ENCODE assay signal across 26 cellular contexts in the genomic region with DNA sequence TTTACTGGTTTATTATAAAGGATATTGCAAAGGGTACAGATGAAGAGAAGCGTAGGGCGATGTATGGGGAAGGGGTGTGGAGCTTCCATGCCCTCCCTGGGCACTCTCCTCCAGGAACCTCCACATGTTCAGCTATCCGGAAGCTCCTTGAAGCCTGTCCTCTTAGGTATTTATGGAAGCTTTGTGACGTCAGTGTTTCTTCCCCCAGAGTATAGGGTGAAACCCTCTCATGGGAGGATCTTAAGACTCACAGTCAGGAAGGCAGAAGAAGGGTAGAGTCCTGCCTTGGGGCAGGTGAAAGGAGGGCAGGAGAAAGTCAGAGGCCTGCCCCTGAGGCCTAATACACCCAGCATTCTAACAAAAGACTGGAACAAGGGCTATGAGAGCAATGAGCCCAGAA.
A peak's percentile ranks its signal among the peaks of the same experiment; 100 is the strongest.
DNase-seq lines count a peak whose midpoint lies in the region; ATAC-seq, FAIRE-seq and TF ChIP-seq lines count a peak whose summit lies in the region.
"Had no signal": no experiment of that assay in that cellular context is flagged by ENCODE, and none has a peak within 500 bp of the region (broad histone marks: within the 10 kb centered on the region; RNA-seq: fewer than 3 reads in every experiment).

No MANE protein-coding gene starts in this region.

- intact Hi-C loops in HepG2 (cut with micrococcal nuclease; ENCODE audit: unreplicated experiment), result no loop called here
- intact Hi-C loops in right lobe of liver (cut with DNase I), result loop anchor here in 1 of 2 donors (10.0 kb wide), 1 partner anchor 484 kb away; no protein-coding TSS in a partner anchor
- intact Hi-C loops in left ventricle myocardium inferior (cut with micrococcal nuclease), result loop anchor here (10.0 kb wide), 1 partner anchor 294 kb away; no protein-coding TSS in a partner anchor

- no peak for FAIRE-seq in HepG2 (lab: Jason Lieb, UNC)

- H3K27me3 ChIP-seq in HepG2 (ENCODE audit: control insufficient read depth in 1 of 2, insufficient read depth in 2 of 2, low read length in 2 of 2), result no peaks in the 10 kb centered on the region
- no peaks in the 10 kb centered on the region for H3K27me3 ChIP-seq in right lobe of liver
- H3K27me3 ChIP-seq in left ventricle myocardium inferior (ENCODE audit: low read depth), result no peaks in the 10 kb centered on the region
- H3K27me3 ChIP-seq: BLaER1, MG63, Peyer's patch had no signal

- H3K4me3 ChIP-seq in HepG2 (replicated peaks in 1 of 3; ENCODE audit: insufficient read depth in 1 of 3, low read depth in 2 of 3, low read length in 3 of 3), result no peak overlapping the region
- H3K4me3 ChIP-seq in right lobe of liver, result no peak overlapping the region
- no peak overlapping the region for H3K4me3 ChIP-seq in left ventricle myocardium inferior
- H3K4me3 ChIP-seq: BLaER1, GM12878, HAP-1, MG63, Peyer's patch had no signal

- CTCF ChIA-PET in HepG2 (lab: Yijun Ruan, JAX; ENCODE audit: low intra/inter-chr PET ratio, low total read pairs), result no interaction called here

- no peak overlapping the region for H3K9ac ChIP-seq in HepG2 (ENCODE audit: insufficient read depth, low read depth, low read length)
- H3K9ac ChIP-seq: BLaER1 had no signal

- H3K4me1 ChIP-seq in HepG2 (ENCODE audit: insufficient read depth, low read length) (peaks cover 11% of the 10 kb centered on the region), right lobe of liver (peaks cover 0 to 4% (median 0%) of the 10 kb centered on the region in 4 donors), left ventricle myocardium inferior (peaks cover 10% of the 10 kb centered on the region)
- H3K4me1 ChIP-seq: HAP-1, Peyer's patch had no signal

- no peaks in the 10 kb centered on the region for H3K9me3 ChIP-seq in HepG2 (ENCODE audit: low read length)
- H3K9me3 ChIP-seq in right lobe of liver, result no peaks in the 10 kb centered on the region
- H3K9me3 ChIP-seq in left ventricle myocardium inferior (replicated peaks), result no peaks in the 10 kb centered on the region
- H3K9me3 ChIP-seq: BLaER1, HAP-1, MG63, Peyer's patch had no signal

- BruUV-seq in HepG2 (replicated peaks; lab: Mats Ljungman, UMichigan), result no TSS peak

- TF ChIP-seq CTCF in HepG2 (CRISPR knock-in tag; IDR thresholded peaks at IDR 0.05) (no peak), right lobe of liver (IDR thresholded peaks at IDR 0.05) (no peak), brain (conservative IDR thresholded peaks at IDR 0.05) (no peak), left ventricle myocardium inferior (IDR thresholded peaks at IDR 0.05; ENCODE audit: borderline replicate concordance) (no peak)

- H3K27me3 Mint-ChIP-seq in brain, result no peaks in the 10 kb centered on the region
- no peaks in the 10 kb centered on the region for H3K27me3 Mint-ChIP-seq in memory B cell
- H3K27me3 Mint-ChIP-seq: CD4-positive, alpha-beta memory T cell; IgD-negative memory B cell had no signal

- TF ChIP-seq POLR2A in HepG2 (IDR thresholded peaks at IDR 0.05; ENCODE audit: insufficient read depth in 1 of 2, low read depth in 2 of 2, low read length in 2 of 2) (no peak), right lobe of liver (IDR thresholded peaks at IDR 0.05) (no peak)

- WGBS in HepG2 (ENCODE audit: low lambda C conversion rate), result 74% methylated on average over 4 of the region's 4 CpGs
- 93% methylated on average over 4 of the region's 4 CpGs for WGBS in right lobe of liver (ENCODE audit: insufficient coverage, low coverage, low lambda C conversion rate, missing lambda C conversion rate)

- H3K79me2 ChIP-seq in HepG2 (ENCODE audit: insufficient read depth, low read length), result no peaks in the 10 kb centered on the region

- in situ Hi-C loops in HepG2 (cut with HindIII; ENCODE audit: extremely low pct_ligation_motif_present, low pct_unique_long_range_greater_than_20kb), result no loop called here

- no peak overlapping the region for H3K27ac ChIP-seq in HepG2 (ENCODE audit: extremely low read length, insufficient read depth, low read length)
- H3K27ac ChIP-seq in right lobe of liver, result no peak overlapping the region
- H3K27ac ChIP-seq in left ventricle myocardium inferior (replicated peaks), result no peak overlapping the region
- H3K27ac ChIP-seq: BLaER1, HL-60, Peyer's patch had no signal

- H3K36me3 Mint-ChIP-seq in brain (no peaks in the 10 kb centered on the region), memory B cell (peaks cover 2% of the 10 kb centered on the region)
- H3K36me3 Mint-ChIP-seq: CD4-positive, alpha-beta memory T cell had no signal

- no peak for TF ChIP-seq RAD21 in HepG2 (CRISPR knock-in tag; IDR thresholded peaks at IDR 0.05)

- H3K9me3 Mint-ChIP-seq in brain (peaks cover 0 to 3% (median 0%) of the 10 kb centered on the region in 5 experiments), memory B cell (no peaks in the 10 kb centered on the region)
- H3K9me3 Mint-ChIP-seq: CD4-positive, alpha-beta memory T cell; IgD-negative memory B cell had no signal

- H3K4me3 Mint-ChIP-seq in brain (no peak overlapping the region), memory B cell (no peak overlapping the region)
- H3K4me3 Mint-ChIP-seq: CD4-positive, alpha-beta memory T cell; IgD-negative memory B cell had no signal

- TF ChIP-seq EP300 in HepG2 (IDR thresholded peaks at IDR 0.05; ENCODE audit: low read depth in 2 of 2, low read length in 2 of 2), result no peak
- TF ChIP-seq EP300 in HepG2 (CRISPR knock-in tag; IDR thresholded peaks at IDR 0.05; ENCODE audit: borderline replicate concordance), result no peak

- H2AFZ ChIP-seq in HepG2 (ENCODE audit: low read length), result no peak overlapping the region

- H3K27ac Mint-ChIP-seq in brain (peak overlapping the region; percentile 23 to 93 (median 86)), memory B cell (peak overlapping the region; percentile 80)

- DNase-seq in HepG2 (ENCODE audit: low spot score) (no peak), right lobe of liver (no peak), memory B cell (ENCODE audit: low spot score in 2 of 2) (no peak), superior temporal gyrus (ENCODE audit: extremely low spot score) (peak; percentile 7), DMS 273 treated with DMSO at 0.1 percent for 48 hours (lab: John Stamatoyannopoulos, UW) (no peak), left ventricle myocardium inferior (no peak)
- DNase-seq in stimulated activated CD4-positive, alpha-beta T cell treated with anti-CD3 and anti-CD28 coated beads, Interleukin-4, amount 100 ng/mL, for 1 hour, result no peak
- DNase-seq: Calu3; CD4-positive, alpha-beta memory T cell; DMS53; Karpas-422; MG63; NCI-H1048; NCI-H146; NCI-H2029 treated with DMSO at 0.1 percent for 48 hours; NCI-H2171 treated with DMSO at 0.1 percent for 48 hours; NCI-H446; NCI-H526 treated with DMSO at 0.1 percent for 48 hours; Peyer's patch had no signal

- H4K20me1 ChIP-seq in HepG2 (ENCODE audit: insufficient read depth, low read length), result no peaks in the 10 kb centered on the region
- H4K20me1 ChIP-seq: BLaER1 had no signal

- no peaks in the 10 kb centered on the region for H3K36me3 ChIP-seq in HepG2 (replicated peaks in 1 of 2; ENCODE audit: control insufficient read depth in 1 of 2, insufficient read depth in 2 of 2, low read length in 2 of 2)
- no peaks in the 10 kb centered on the region for H3K36me3 ChIP-seq in right lobe of liver
- no peaks in the 10 kb centered on the region for H3K36me3 ChIP-seq in left ventricle myocardium inferior
- H3K36me3 ChIP-seq: BLaER1, HAP-1, MG63, Peyer's patch had no signal

- no peak overlapping the region for H3K4me2 ChIP-seq in HepG2 (ENCODE audit: low read depth, low read length)
- H3K4me2 ChIP-seq: BLaER1 had no signal

- ATAC-seq in HepG2 (no peak), right lobe of liver (no peak), memory B cell (ENCODE audit: low read depth) (no peak)
- ATAC-seq: Right ventricle myocardium inferior had no signal

- peaks cover 75% of the 10 kb centered on the region for H3K4me1 Mint-ChIP-seq in brain
- H3K4me1 Mint-ChIP-seq in memory B cell, result no peaks in the 10 kb centered on the region

- POLR2A ChIA-PET in HepG2 (lab: Yijun Ruan, JAX), result no interaction called here

TF ChIP-seq in HepG2, 621 proteins besides CTCF, POLR2A, EP300 and RAD21:
- TF ChIP-seq, protein P1, sequence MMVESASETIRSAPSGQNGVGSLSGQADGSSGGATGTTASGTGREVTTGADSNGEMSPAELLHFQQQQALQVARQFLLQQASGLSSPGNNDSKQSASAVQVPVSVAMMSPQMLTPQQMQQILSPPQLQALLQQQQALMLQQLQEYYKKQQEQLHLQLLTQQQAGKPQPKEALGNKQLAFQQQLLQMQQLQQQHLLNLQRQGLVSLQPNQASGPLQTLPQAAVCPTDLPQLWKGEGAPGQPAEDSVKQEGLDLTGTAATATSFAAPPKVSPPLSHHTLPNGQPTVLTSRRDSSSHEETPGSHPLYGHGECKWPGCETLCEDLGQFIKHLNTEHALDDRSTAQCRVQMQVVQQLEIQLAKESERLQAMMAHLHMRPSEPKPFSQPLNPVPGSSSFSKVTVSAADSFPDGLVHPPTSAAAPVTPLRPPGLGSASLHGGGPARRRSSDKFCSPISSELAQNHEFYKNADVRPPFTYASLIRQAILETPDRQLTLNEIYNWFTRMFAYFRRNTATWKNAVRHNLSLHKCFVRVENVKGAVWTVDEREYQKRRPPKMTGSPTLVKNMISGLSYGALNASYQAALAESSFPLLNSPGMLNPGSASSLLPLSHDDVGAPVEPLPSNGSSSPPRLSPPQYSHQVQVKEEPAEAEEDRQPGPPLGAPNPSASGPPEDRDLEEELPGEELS (CRISPR knock-in tag; IDR thresholded peaks at IDR 0.05), result no peak
- TF ChIP-seq ZNF709 (CRISPR knock-in tag; IDR thresholded peaks at IDR 0.05) (no peak), SIX4 (CRISPR knock-in tag; IDR thresholded peaks at IDR 0.05) (no peak), SMAD3 (CRISPR knock-in tag; IDR thresholded peaks at IDR 0.05) (no peak), ETV6 (CRISPR knock-in tag; conservative IDR thresholded peaks at IDR 0.05) (no peak), MED1 (CRISPR knock-in tag; IDR thresholded peaks at IDR 0.05) (no peak), CREB1 (IDR thresholded peaks at IDR 0.05) (peak; percentile 92), CREB1 (CRISPR knock-in tag; IDR thresholded peaks at IDR 0.05) (no peak), ZNF660 (CRISPR knock-in tag; IDR thresholded peaks at IDR 0.05; ENCODE audit: borderline replicate concordance, low read depth) (no peak), ATRX (CRISPR knock-in tag; IDR thresholded peaks at IDR 0.05; ENCODE audit: borderline replicate concordance) (no peak), ATF7 (IDR thresholded peaks at IDR 0.05) (peak; percentile 20; the same call in 1 of the 2 replicates), ATF7 (CRISPR knock-in tag; IDR thresholded peaks at IDR 0.05) (no peak)
TF ChIP-seq in HepG2: peak in this region for 2.
